Comparison of ENCODE assay signal across 1 cellular context in the genomic region with DNA sequence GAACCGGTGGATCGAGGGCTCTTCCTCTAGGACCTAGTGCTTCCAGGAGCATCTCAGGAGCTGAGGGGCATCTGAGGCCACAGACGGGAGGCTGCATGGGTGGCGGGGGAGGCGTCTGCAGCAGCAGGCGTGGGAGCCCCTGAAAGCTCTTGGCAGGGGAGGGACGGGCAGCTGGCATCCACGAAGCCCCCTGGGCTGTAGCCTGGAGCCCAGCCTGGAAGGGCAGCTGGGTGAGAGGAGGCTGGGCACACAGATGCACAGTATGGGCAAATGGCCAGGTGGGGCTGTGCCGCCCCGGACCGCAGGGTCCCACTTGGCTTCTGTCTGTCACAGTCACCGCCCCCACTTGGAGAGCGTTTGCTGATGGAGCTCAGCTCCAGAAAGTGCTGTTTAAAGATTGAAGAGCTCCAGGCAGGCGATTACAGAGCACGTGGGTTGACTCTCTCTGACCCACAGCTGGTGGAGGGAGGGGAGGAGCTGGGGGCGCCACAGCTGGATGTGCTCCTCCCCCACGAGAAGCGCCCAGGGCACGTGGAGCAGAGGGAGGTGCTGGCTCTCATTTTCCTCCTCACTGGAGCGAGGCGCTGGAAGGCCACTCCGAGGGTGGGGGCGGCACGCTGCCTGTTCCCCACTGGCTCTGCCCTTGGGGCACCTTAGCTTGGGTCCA.
TF ChIP-seq lines count a peak whose summit lies in the region.

No MANE protein-coding gene starts in this region.

TF ChIP-seq in H1, 55 proteins besides CTCF, POLR2A, EP300 and RAD21 (continued from another document):
- no peak for TF ChIP-seq CEBPB (IDR thresholded peaks at IDR 0.05; ENCODE audit: low read depth, low read length)
- TF ChIP-seq GABPA (IDR thresholded peaks at IDR 0.05; ENCODE audit: borderline replicate concordance, insufficient read depth, low read length), result no peak
- TF ChIP-seq EGR1 (IDR thresholded peaks at IDR 0.05; ENCODE audit: borderline replicate concordance, low read depth, low read length), result no peak
- TF ChIP-seq, protein P1, sequence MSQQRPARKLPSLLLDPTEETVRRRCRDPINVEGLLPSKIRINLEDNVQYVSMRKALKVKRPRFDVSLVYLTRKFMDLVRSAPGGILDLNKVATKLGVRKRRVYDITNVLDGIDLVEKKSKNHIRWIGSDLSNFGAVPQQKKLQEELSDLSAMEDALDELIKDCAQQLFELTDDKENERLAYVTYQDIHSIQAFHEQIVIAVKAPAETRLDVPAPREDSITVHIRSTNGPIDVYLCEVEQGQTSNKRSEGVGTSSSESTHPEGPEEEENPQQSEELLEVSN (IDR thresholded peaks at IDR 0.05), result no peak
- no peak for TF ChIP-seq CHD1 (IDR thresholded peaks at IDR 0.05; ENCODE audit: low read depth, low read length)
- no peak for TF ChIP-seq SUZ12 (IDR thresholded peaks at IDR 0.05; ENCODE audit: low read length)
- TF ChIP-seq, protein P2, sequence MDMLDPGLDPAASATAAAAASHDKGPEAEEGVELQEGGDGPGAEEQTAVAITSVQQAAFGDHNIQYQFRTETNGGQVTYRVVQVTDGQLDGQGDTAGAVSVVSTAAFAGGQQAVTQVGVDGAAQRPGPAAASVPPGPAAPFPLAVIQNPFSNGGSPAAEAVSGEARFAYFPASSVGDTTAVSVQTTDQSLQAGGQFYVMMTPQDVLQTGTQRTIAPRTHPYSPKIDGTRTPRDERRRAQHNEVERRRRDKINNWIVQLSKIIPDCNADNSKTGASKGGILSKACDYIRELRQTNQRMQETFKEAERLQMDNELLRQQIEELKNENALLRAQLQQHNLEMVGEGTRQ (IDR thresholded peaks at IDR 0.05; ENCODE audit: low read length), result no peak
- TF ChIP-seq RNF2 (IDR thresholded peaks at IDR 0.05; ENCODE audit: borderline replicate concordance, low read depth, low read length, missing control alignments, poor library complexity, severe bottlenecking), result no peak
- TF ChIP-seq SP2 (IDR thresholded peaks at IDR 0.05; ENCODE audit: low read length), result no peak
- no peak for TF ChIP-seq TEAD4 (IDR thresholded peaks at IDR 0.05; ENCODE audit: low read depth, low read length)
- TF ChIP-seq ZNF274 (IDR thresholded peaks at IDR 0.05; ENCODE audit: borderline replicate concordance, extremely low read depth, low read length), result no peak
- TF ChIP-seq CTBP2 (IDR thresholded peaks at IDR 0.05; ENCODE audit: borderline replicate concordance, insufficient read depth, insufficient read length, low read length), result no peak
- no peak for TF ChIP-seq SP1 (IDR thresholded peaks at IDR 0.05; ENCODE audit: low read depth, low read length)
